ENCODE assay signal across 1 cellular context in genomic region chr2:42086500-42086953, GRCh38.
A peak's percentile ranks its signal among the peaks of the same experiment; 100 is the strongest.
TF ChIP-seq lines count a peak whose summit lies in the region.

No MANE protein-coding gene starts in this region.

TF ChIP-seq in HepG2, 621 proteins besides CTCF, POLR2A, EP300 and RAD21 (continued from another document and continues in another):
- no peak for TF ChIP-seq ZBTB40 (IDR thresholded peaks at IDR 0.05)
- 0 out of 2 replicates have a peak, but pooled peaks have one; percentile 39 for TF ChIP-seq ZBTB40 (CRISPR knock-in tag; IDR thresholded peaks at IDR 0.05)
- peak; percentile 50; the same call in 1 of the 2 replicates for TF ChIP-seq ZBTB38 (CRISPR knock-in tag; IDR thresholded peaks at IDR 0.05)
- 0 out of 2 replicates have a peak, but pooled peaks have one; percentile 9 for TF ChIP-seq THAP11 (CRISPR knock-in tag; IDR thresholded peaks at IDR 0.05)
- no peak for TF ChIP-seq BCLAF1 (IDR thresholded peaks at IDR 0.05)
- TF ChIP-seq HES4 (CRISPR knock-in tag; IDR thresholded peaks at IDR 0.05; ENCODE audit: borderline replicate concordance) = no peak
- TF ChIP-seq SOX13 (IDR thresholded peaks at IDR 0.05) = no peak
- TF ChIP-seq SOX13 (CRISPR knock-in tag; conservative IDR thresholded peaks at IDR 0.05 in 1 of 2, IDR thresholded peaks at IDR 0.05 in 1 of 2) = peak in 1 of 2 experiments; percentile 23; a peak in 1 of 4 replicates
- no peak for TF ChIP-seq ZNF235 (CRISPR knock-in tag; IDR thresholded peaks at IDR 0.05; ENCODE audit: borderline replicate concordance)
- 0 out of 2 replicates have a peak, but pooled peaks have one; percentile 21 for TF ChIP-seq TSC22D2 (CRISPR knock-in tag; IDR thresholded peaks at IDR 0.05; ENCODE audit: borderline replicate concordance)
- TF ChIP-seq PPARG (CRISPR knock-in tag; conservative IDR thresholded peaks at IDR 0.05) = peak; percentile 35; the same call in 1 of the 2 replicates
- TF ChIP-seq TARDBP (CRISPR knock-in tag; IDR thresholded peaks at IDR 0.05) = no peak
- no peak for TF ChIP-seq SMARCC2 (IDR thresholded peaks at IDR 0.05)
- TF ChIP-seq GTF2F1 (IDR thresholded peaks at IDR 0.05; ENCODE audit: low read length) = no peak
- TF ChIP-seq ZKSCAN5 (CRISPR knock-in tag; IDR thresholded peaks at IDR 0.05) = no peak
- no peak for TF ChIP-seq ZNF703 (CRISPR knock-in tag; IDR thresholded peaks at IDR 0.05; ENCODE audit: borderline replicate concordance)
- 0 out of 2 replicates have a peak, but pooled peaks have one; percentile 7 for TF ChIP-seq ARID5B (CRISPR knock-in tag; IDR thresholded peaks at IDR 0.05)
- TF ChIP-seq IRF2 (CRISPR knock-in tag; IDR thresholded peaks at IDR 0.05) = 0 out of 2 replicates have a peak, but pooled peaks have one; percentile 30
- TF ChIP-seq CREBL2 (CRISPR knock-in tag; IDR thresholded peaks at IDR 0.05; ENCODE audit: borderline replicate concordance) = no peak
- no peak for TF ChIP-seq NCOR1 (IDR thresholded peaks at IDR 0.05; ENCODE audit: borderline replicate concordance, low read length)
- TF ChIP-seq RFXAP (CRISPR knock-in tag; IDR thresholded peaks at IDR 0.05; ENCODE audit: borderline replicate concordance) = 0 out of 2 replicates have a peak, but pooled peaks have one; percentile 20
- TF ChIP-seq ZSCAN29 (CRISPR knock-in tag; conservative IDR thresholded peaks at IDR 0.05) = no peak
- TF ChIP-seq ZNF660 (CRISPR knock-in tag; IDR thresholded peaks at IDR 0.05; ENCODE audit: borderline replicate concordance, low read depth) = no peak
- TF ChIP-seq ZNF160 (CRISPR knock-in tag; IDR thresholded peaks at IDR 0.05) = no peak
- no peak for TF ChIP-seq ZBTB49 (CRISPR knock-in tag; IDR thresholded peaks at IDR 0.05; ENCODE audit: borderline replicate concordance)
- TF ChIP-seq ZNF292 (CRISPR knock-in tag; IDR thresholded peaks at IDR 0.05; ENCODE audit: borderline replicate concordance, low read depth) = peak; percentile 74; the same call in 1 of the 2 replicates
- no peak for TF ChIP-seq ZNF740 (CRISPR knock-in tag; IDR thresholded peaks at IDR 0.05)
- 0 out of 2 replicates have a peak, but pooled peaks have one; percentile 46 for TF ChIP-seq MEF2D (CRISPR knock-in tag; IDR thresholded peaks at IDR 0.05)
- TF ChIP-seq CEBPB (IDR thresholded peaks at IDR 0.05; ENCODE audit: borderline replicate concordance, low read depth, low read length) = peak; percentile 59; the same call in 1 of the 2 replicates
- no peak for TF ChIP-seq REL (CRISPR knock-in tag; conservative IDR thresholded peaks at IDR 0.05)
- TF ChIP-seq HMG20B (CRISPR knock-in tag; conservative IDR thresholded peaks at IDR 0.05) = no peak
- TF ChIP-seq KDM6A (CRISPR knock-in tag; IDR thresholded peaks at IDR 0.05; ENCODE audit: low read depth) = no peak
- 0 out of 2 replicates have a peak, but pooled peaks have one; percentile 43 for TF ChIP-seq ZNF280B (CRISPR knock-in tag; IDR thresholded peaks at IDR 0.05; ENCODE audit: borderline replicate concordance)
- TF ChIP-seq HNF1B (CRISPR knock-in tag; IDR thresholded peaks at IDR 0.05) = peak; percentile 72; the same call in 1 of the 2 replicates
- TF ChIP-seq MTA3 (CRISPR knock-in tag; IDR thresholded peaks at IDR 0.05) = no peak
- no peak for TF ChIP-seq HMGA1 (CRISPR knock-in tag; conservative IDR thresholded peaks at IDR 0.05)
